In the genomic region with DNA sequence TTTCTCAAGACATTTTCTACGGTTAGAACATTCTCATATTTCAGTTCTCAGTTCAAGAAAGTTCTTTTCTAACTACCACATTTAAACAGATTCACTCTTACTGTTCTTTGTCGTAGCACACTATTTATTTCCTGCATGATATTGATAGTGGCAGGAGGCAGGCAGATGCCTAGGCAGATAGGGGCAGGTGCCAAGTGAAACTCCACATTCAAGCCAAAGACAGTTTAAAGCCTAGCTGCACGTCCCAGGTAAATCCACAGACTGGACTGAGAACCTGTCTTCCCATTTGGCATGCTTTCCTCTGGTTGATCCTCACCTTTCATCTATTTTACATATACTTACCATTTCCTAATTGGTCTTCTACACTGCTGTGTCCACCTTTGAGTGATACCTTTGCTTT, we compare ENCODE assay signal across 31 cellular contexts.
"Had no signal": no experiment of that assay in that cellular context is flagged by ENCODE, and none has a peak within 500 bp of the region (broad histone marks: within the 10 kb centered on the region; RNA-seq: fewer than 3 reads in every experiment).

No MANE protein-coding gene starts in this region.

- H3K27ac Mint-ChIP-seq: activated CD4-positive, alpha-beta memory T cell treated with anti-CD3 and anti-CD28 coated beads, Interleukin-2, amount 10 ng/mL, durations not matched to agents 7 days and 5 days; activated CD4-positive, alpha-beta T cell treated with anti-CD3 and anti-CD28 coated beads, Interleukin-2, amount 10 ng/mL, durations not matched to agents 7 days and 5 days; activated naive CD4-positive, alpha-beta T cell treated with anti-CD3 and anti-CD28 coated beads, Interleukin-2, amount 10 ng/mL, durations not matched to agents 7 days and 5 days; activated naive CD4-positive, alpha-beta T cell treated with anti-CD3 and anti-CD28 coated beads, Interleukin-2, amount 50 U/mL, for 72 hours; activated naive CD8-positive, alpha-beta T cell treated with anti-CD3 and anti-CD28 coated beads, Interleukin-2, amount 10 ng/mL, durations not matched to agents 7 days and 5 days; activated T-cell treated with anti-CD3 and anti-CD28 coated beads, Interleukin-2, amount 50 U/mL, for 24 hours; activated T-cell treated with anti-CD3 and anti-CD28 coated beads, Interleukin-2, amount 50 U/mL, for 72 hours; brain; dendritic cell treated with granulocyte-macrophage colony-stimulating factor and Interleukin-4, amounts not matched to agents 40 ng/mL and 50 ng/mL, for 4 days; endodermal cell; T-helper 17 cell; T-helper 2 cell treated with Interferon-gamma antibody and Interleukin-4, amounts not matched to agents 5 μg/mL and 100 μg/mL, for 36 hours; WTC11 had no signal

- H3K27me3 ChIP-seq: ascending aorta, breast epithelium, cardiac muscle cell, dorsolateral prefrontal cortex had no signal

- H3K9me3 Mint-ChIP-seq: activated CD4-positive, alpha-beta memory T cell treated with anti-CD3 and anti-CD28 coated beads, Interleukin-2, amount 10 ng/mL, durations not matched to agents 7 days and 5 days had no signal

- H3K4me3 ChIP-seq: ascending aorta, breast epithelium, cardiac muscle cell, coronary artery, dorsolateral prefrontal cortex had no signal

- DNase-seq: activated CD4-positive, alpha-beta memory T cell treated with anti-CD3 and anti-CD28 coated beads, Interleukin-2, amount 10 ng/mL, durations not matched to agents 7 days and 5 days; activated CD4-positive, alpha-beta T cell treated with anti-CD3 and anti-CD28 coated beads for 1 hour; activated CD4-positive, alpha-beta T cell treated with anti-CD3 and anti-CD28 coated beads for 4 hours; activated CD4-positive, alpha-beta T cell treated with anti-CD3 and anti-CD28 coated beads, Interleukin-2, amount 10 ng/mL, durations not matched to agents 7 days and 5 days; activated CD4-positive, alpha-beta T cell treated with anti-CD3 and anti-CD28 coated beads, Interleukin-2, amount 50 U/mL, for 4 hours; activated CD8-positive, alpha-beta memory T cell treated with anti-CD3 and anti-CD28 coated beads, Interleukin-2, amount 50 U/mL, for 48 hours; activated gamma-delta T cell; activated naive CD4-positive, alpha-beta T cell; activated naive CD4-positive, alpha-beta T cell treated with anti-CD3 and anti-CD28 coated beads, Interleukin-2, amount 10 ng/mL, durations not matched to agents 7 days and 5 days; activated naive CD8-positive, alpha-beta T cell treated with anti-CD3 and anti-CD28 coated beads, Interleukin-2, amount 10 ng/mL, durations not matched to agents 7 days and 5 days; activated T-cell treated with anti-CD3 and anti-CD28 coated beads for 4 hours; activated T-cell treated with anti-CD3 and anti-CD28 coated beads, Interleukin-2, amount 50 U/mL, for 24 hours; activated T-cell treated with anti-CD3 and anti-CD28 coated beads, Interleukin-2, amount 50 U/mL, for 72 hours; central memory CD4-positive, alpha-beta T cell; dorsolateral prefrontal cortex; effector memory CD4-positive, alpha-beta T cell; endodermal cell; foreskin fibroblast; head of caudate nucleus; T-helper 17 cell; T1000 had no signal

- H3K27ac ChIP-seq: ascending aorta, breast epithelium, cardiac muscle cell, coronary artery, dorsolateral prefrontal cortex had no signal

- H3K4me1 ChIP-seq: ascending aorta, breast epithelium had no signal

- H3K9me3 ChIP-seq: ascending aorta had no signal

- H3K4me1 Mint-ChIP-seq: activated CD4-positive, alpha-beta memory T cell treated with anti-CD3 and anti-CD28 coated beads, Interleukin-2, amount 10 ng/mL, durations not matched to agents 7 days and 5 days; activated CD4-positive, alpha-beta T cell treated with anti-CD3 and anti-CD28 coated beads, Interleukin-2, amount 10 ng/mL, durations not matched to agents 7 days and 5 days; activated naive CD4-positive, alpha-beta T cell treated with anti-CD3 and anti-CD28 coated beads, Interleukin-2, amount 10 ng/mL, durations not matched to agents 7 days and 5 days; activated naive CD8-positive, alpha-beta T cell treated with anti-CD3 and anti-CD28 coated beads, Interleukin-2, amount 10 ng/mL, durations not matched to agents 7 days and 5 days; brain; endodermal cell; T-helper 17 cell had no signal

- H3K27me3 Mint-ChIP-seq: activated CD4-positive, alpha-beta memory T cell treated with anti-CD3 and anti-CD28 coated beads, Interleukin-2, amount 10 ng/mL, durations not matched to agents 7 days and 5 days; activated CD4-positive, alpha-beta T cell treated with anti-CD3 and anti-CD28 coated beads, Interleukin-2, amount 10 ng/mL, durations not matched to agents 7 days and 5 days; activated naive CD4-positive, alpha-beta T cell treated with anti-CD3 and anti-CD28 coated beads, Interleukin-2, amount 10 ng/mL, durations not matched to agents 7 days and 5 days; activated naive CD8-positive, alpha-beta T cell treated with anti-CD3 and anti-CD28 coated beads, Interleukin-2, amount 10 ng/mL, durations not matched to agents 7 days and 5 days; activated T-cell treated with anti-CD3 and anti-CD28 coated beads, Interleukin-2, amount 50 U/mL, for 24 hours; dendritic cell treated with granulocyte-macrophage colony-stimulating factor and Interleukin-4, amounts not matched to agents 40 ng/mL and 50 ng/mL, for 4 days; T-helper 17 cell had no signal

- H3K36me3 Mint-ChIP-seq: activated naive CD4-positive, alpha-beta T cell treated with anti-CD3 and anti-CD28 coated beads, Interleukin-2, amount 10 ng/mL, durations not matched to agents 7 days and 5 days; activated naive CD8-positive, alpha-beta T cell treated with anti-CD3 and anti-CD28 coated beads, Interleukin-2, amount 10 ng/mL, durations not matched to agents 7 days and 5 days had no signal

- H3K4me3 Mint-ChIP-seq: activated CD4-positive, alpha-beta memory T cell treated with anti-CD3 and anti-CD28 coated beads, Interleukin-2, amount 10 ng/mL, durations not matched to agents 7 days and 5 days; activated CD4-positive, alpha-beta T cell treated with anti-CD3 and anti-CD28 coated beads, Interleukin-2, amount 10 ng/mL, durations not matched to agents 7 days and 5 days; activated naive CD4-positive, alpha-beta T cell treated with anti-CD3 and anti-CD28 coated beads, Interleukin-2, amount 10 ng/mL, durations not matched to agents 7 days and 5 days; activated naive CD8-positive, alpha-beta T cell treated with anti-CD3 and anti-CD28 coated beads, Interleukin-2, amount 10 ng/mL, durations not matched to agents 7 days and 5 days; activated T-cell treated with anti-CD3 and anti-CD28 coated beads, Interleukin-2, amount 50 U/mL, for 24 hours; activated T-cell treated with anti-CD3 and anti-CD28 coated beads, Interleukin-2, amount 50 U/mL, for 72 hours; brain; dendritic cell treated with granulocyte-macrophage colony-stimulating factor and Interleukin-4, amounts not matched to agents 40 ng/mL and 50 ng/mL, for 4 days; endodermal cell; T-helper 17 cell; T-helper 2 cell treated with Interferon-gamma antibody and Interleukin-4, amounts not matched to agents 5 μg/mL and 100 μg/mL, for 36 hours; WTC11 had no signal

- ATAC-seq: activated naive CD4-positive, alpha-beta T cell treated with anti-CD3 and anti-CD28 coated beads, Interleukin-2, amount 50 U/mL, for 72 hours; activated T-cell treated with anti-CD3 and anti-CD28 coated beads, Interleukin-2, amount 50 U/mL, for 72 hours; esophagus mucosa; T-helper 17 cell; WTC11 had no signal

- H3K36me3 ChIP-seq: ascending aorta, breast epithelium, cardiac muscle cell had no signal
